In the genomic region with DNA sequence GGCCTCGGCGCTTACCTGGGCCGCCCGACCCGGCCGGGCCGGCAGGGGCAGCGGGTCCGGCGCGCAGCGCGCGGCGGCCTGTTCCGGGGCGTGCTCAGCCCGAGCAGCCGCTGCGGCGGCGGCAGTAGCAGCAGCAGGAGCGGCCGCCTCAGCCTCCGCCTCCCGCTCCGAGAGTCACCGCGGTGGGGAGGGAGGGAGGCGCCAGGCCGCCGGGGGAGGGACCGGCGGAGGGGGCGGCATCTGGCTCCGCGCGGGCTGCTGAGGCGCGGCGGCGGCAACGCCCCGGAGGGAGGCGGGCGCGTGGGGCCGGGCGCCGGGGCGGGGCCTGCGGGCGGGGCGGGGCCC, we compare ENCODE assay signal across 8 cellular contexts. TPM values are rescaled to one million over a fixed set of nuclear protein-coding genes. Genes with fewer than 3 reads are reported as not detected.
DNase-seq lines count a peak whose midpoint lies in the region; ATAC-seq, FAIRE-seq and TF ChIP-seq lines count a peak whose summit lies in the region.

A gene with protein sequence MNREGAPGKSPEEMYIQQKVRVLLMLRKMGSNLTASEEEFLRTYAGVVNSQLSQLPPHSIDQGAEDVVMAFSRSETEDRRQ (minus strand): TSS at position 190 of the 345 bp plus-strand sequence. CDS start 38,205 bp downstream, outside the sequence.

- in situ Hi-C loops in HepG2 (cut with HindIII; ENCODE audit: extremely low pct_ligation_motif_present, low pct_unique_long_range_greater_than_20kb): no loop called here

- H3K9ac ChIP-seq in HepG2 (ENCODE audit: insufficient read depth, low read depth, low read length): peak within 1 kb of the TSS; percentile 84

- peak within 1 kb of the TSS; percentile 93 for H3K4me3 Mint-ChIP-seq in MCF 10A (ENCODE audit: unreplicated experiment)

- peak; percentile 69 for ATAC-seq in GM21576 (IDR thresholded peaks at IDR 0.05; ENCODE audit: unreplicated experiment)
- peak; percentile 57 for ATAC-seq in HepG2

- H3K27ac ChIP-seq in KOPT-K1 (ENCODE audit: low read depth, low read length, poor library complexity, severe bottlenecking): peak within 1 kb of the TSS; percentile 81
- H3K27ac ChIP-seq in HepG2 (ENCODE audit: extremely low read length, insufficient read depth, low read length): peak within 1 kb of the TSS; percentile 87
- H3K27ac ChIP-seq in testis: peak within 1 kb of the TSS; percentile 90 to 93

- no peaks in the 10 kb centered on the region for H3K36me3 Mint-ChIP-seq in MCF 10A (ENCODE audit: insufficient read depth, unreplicated experiment)

- peak in 1 of 2 experiments; percentile 48; a peak in 1 of 4 replicates for TF ChIP-seq POLR2A in HepG2 (IDR thresholded peaks at IDR 0.05; ENCODE audit: insufficient read depth in 1 of 2, low read depth in 2 of 2, low read length in 2 of 2)
- TF ChIP-seq POLR2A in testis (IDR thresholded peaks at IDR 0.05): no peak

- H3K27me3 ChIP-seq in HepG2 (ENCODE audit: control insufficient read depth in 1 of 2, insufficient read depth in 2 of 2, low read length in 2 of 2): no peaks in the 10 kb centered on the region; a peak in 1 of 5 replicates
- H3K27me3 ChIP-seq in testis: no peaks in the 10 kb centered on the region

- DNase-seq in MCF 10A (ENCODE audit: unreplicated experiment) (no peak), HepG2 (ENCODE audit: low spot score) (no peak), testis (no peak), hypothalamus (lab: John Stamatoyannopoulos, UW) (no peak), NCI-H69 (lab: John Stamatoyannopoulos, UW) (no peak)

- peak within 1 kb of the TSS; percentile 79 for H2AFZ ChIP-seq in HepG2 (ENCODE audit: low read length)

- peak within 1 kb of the TSS; percentile 87 for H3K4me2 ChIP-seq in HepG2 (ENCODE audit: low read depth, low read length)

- peak within 1 kb of the TSS; percentile 99 for H3K27ac Mint-ChIP-seq in MCF 10A (ENCODE audit: low read depth, unreplicated experiment)

- TF ChIP-seq RAD21 in HepG2 (CRISPR knock-in tag; IDR thresholded peaks at IDR 0.05): no peak

- peaks cover 38% of the 10 kb centered on the region for H3K79me2 ChIP-seq in HepG2 (ENCODE audit: insufficient read depth, low read length)

- no peak for TF ChIP-seq EP300 in HepG2 (IDR thresholded peaks at IDR 0.05; ENCODE audit: low read depth in 2 of 2, low read length in 2 of 2)
- no peak for TF ChIP-seq EP300 in HepG2 (CRISPR knock-in tag; IDR thresholded peaks at IDR 0.05; ENCODE audit: borderline replicate concordance)

- no peaks in the 10 kb centered on the region for H3K9me3 ChIP-seq in KOPT-K1 (ENCODE audit: insufficient read depth, low read length, poor library complexity, severe bottlenecking)
- H3K9me3 ChIP-seq in HepG2 (ENCODE audit: low read length): no peaks in the 10 kb centered on the region
- H3K9me3 ChIP-seq in testis: no peaks in the 10 kb centered on the region

- H3K4me1 Mint-ChIP-seq in MCF 10A (ENCODE audit: insufficient read depth, unreplicated experiment): peaks cover 30% of the 10 kb centered on the region

- WGBS in HepG2 (ENCODE audit: low lambda C conversion rate): no CpG with 5 or more reads among the region's 54 CpGs
- 0% methylated on average over 10 of the region's 54 CpGs; no CpG with 5 or more reads in 1 of the 2 donors for WGBS in testis, 2 donors

- no peak for TF ChIP-seq CTCF in MCF 10A (IDR thresholded peaks at IDR 0.05; ENCODE audit: unreplicated experiment)
- TF ChIP-seq CTCF in HepG2 (CRISPR knock-in tag; IDR thresholded peaks at IDR 0.05): no peak
- TF ChIP-seq CTCF in testis (IDR thresholded peaks at IDR 0.05): no peak

- H3K36me3 ChIP-seq in KOPT-K1 (ENCODE audit: insufficient read depth, low read length) (no peaks in the 10 kb centered on the region), HepG2 (replicated peaks in 1 of 2; ENCODE audit: control insufficient read depth in 1 of 2, insufficient read depth in 2 of 2, low read length in 2 of 2) (no peaks in the 10 kb centered on the region; a peak in 1 of 5 replicates), testis (ENCODE audit: low read depth, missing control alignments) (no peaks in the 10 kb centered on the region)

- H3K4me3 ChIP-seq in GM08714 (ENCODE audit: low read length) (peak within 1 kb of the TSS; percentile 76), HepG2 (replicated peaks in 1 of 3; ENCODE audit: insufficient read depth in 1 of 3, low read depth in 2 of 3, low read length in 3 of 3) (peak within 1 kb of the TSS; percentile 78 to 98 (median 82)), testis (peak within 1 kb of the TSS; percentile 72 to 84)

- POLR2A ChIA-PET in MCF 10A (lab: Yijun Ruan, JAX): interaction anchor here (1.2 to 4.6 kb wide), 9 partner anchors 16 to 39 kb away, joined by 3 to 77 read pairs (median 15); partner anchors contain the start of genes LZIC and NMNAT1
- POLR2A ChIA-PET in HepG2 (lab: Yijun Ruan, JAX): interaction anchor here (1.0 to 1.2 kb wide), 11 partner anchors 9 to 193 kb away, joined by 3 to 22 read pairs (median 5); partner anchors contain the start of genes LZIC and NMNAT1

- CTCF ChIA-PET in MCF 10A (lab: Yijun Ruan, JAX) (interaction anchor here (1.1 kb wide), 1 partner anchor 42 kb away, joined by 4 read pairs; no protein-coding TSS in a partner anchor), HepG2 (lab: Yijun Ruan, JAX; ENCODE audit: low intra/inter-chr PET ratio, low total read pairs) (no interaction called here)

- H4K20me1 ChIP-seq in HepG2 (ENCODE audit: insufficient read depth, low read length): no peaks in the 10 kb centered on the region

- no peaks in the 10 kb centered on the region for H3K27me3 Mint-ChIP-seq in MCF 10A (ENCODE audit: insufficient read depth, unreplicated experiment)

- no peak for FAIRE-seq in HepG2 (lab: Jason Lieb, UNC)

- H3K4me1 ChIP-seq in HepG2 (ENCODE audit: insufficient read depth, low read length) (peaks cover 77% of the 10 kb centered on the region), testis (peaks cover 13% of the 10 kb centered on the region)

- no peaks in the 10 kb centered on the region for H3K9me3 Mint-ChIP-seq in MCF 10A (ENCODE audit: unreplicated experiment)

- BruUV-seq in MCF 10A (replicated peaks; lab: Mats Ljungman, UMichigan): no TSS peak
- BruUV-seq in HepG2 (replicated peaks; lab: Mats Ljungman, UMichigan): no TSS peak

- intact Hi-C loops in MCF 10A (cut with micrococcal nuclease) (loop anchor here (5.0 kb wide), 1 partner anchor 83 kb away; no protein-coding TSS in a partner anchor), HepG2 (cut with micrococcal nuclease; ENCODE audit: unreplicated experiment) (loop anchor here (1.0 kb wide), 1 partner anchor 35 kb away; no protein-coding TSS in a partner anchor), testis (cut with DNase I; ENCODE audit: low total_unique reads) (no loop called here)

TF ChIP-seq in HepG2, 621 proteins besides CTCF, POLR2A, EP300 and RAD21 (continues in another document):
- TF ChIP-seq TCF7 (IDR thresholded peaks at IDR 0.05; ENCODE audit: low read depth): no peak
- TF ChIP-seq, protein P1, sequence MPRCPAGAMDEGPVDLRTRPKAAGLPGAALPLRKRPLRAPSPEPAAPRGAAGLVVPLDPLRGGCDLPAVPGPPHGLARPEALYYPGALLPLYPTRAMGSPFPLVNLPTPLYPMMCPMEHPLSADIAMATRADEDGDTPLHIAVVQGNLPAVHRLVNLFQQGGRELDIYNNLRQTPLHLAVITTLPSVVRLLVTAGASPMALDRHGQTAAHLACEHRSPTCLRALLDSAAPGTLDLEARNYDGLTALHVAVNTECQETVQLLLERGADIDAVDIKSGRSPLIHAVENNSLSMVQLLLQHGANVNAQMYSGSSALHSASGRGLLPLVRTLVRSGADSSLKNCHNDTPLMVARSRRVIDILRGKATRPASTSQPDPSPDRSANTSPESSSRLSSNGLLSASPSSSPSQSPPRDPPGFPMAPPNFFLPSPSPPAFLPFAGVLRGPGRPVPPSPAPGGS (CRISPR knock-in tag; IDR thresholded peaks at IDR 0.05): no peak
- no peak for TF ChIP-seq NCOR1 (IDR thresholded peaks at IDR 0.05; ENCODE audit: borderline replicate concordance, low read length)
- no peak for TF ChIP-seq RBAK (CRISPR knock-in tag; IDR thresholded peaks at IDR 0.05)
- no peak for TF ChIP-seq ATRX (CRISPR knock-in tag; IDR thresholded peaks at IDR 0.05; ENCODE audit: borderline replicate concordance)
- no peak for TF ChIP-seq ATF1 (CRISPR knock-in tag; IDR thresholded peaks at IDR 0.05)

RNA-seq across cellular contexts. Expression of the gene that starts here (rescaled TPM):
- total RNA-seq in MCF 10A (2022): 31.3 and 31.4 TPM in 2 replicates
- 67.0 and 71.7 TPM in 2 replicates for total RNA-seq in HepG2 (2016; rRNA removed; fragmentation: Illumina TruSeq; extraction: Trizol)
- total RNA-seq in HepG2 (2016; cell fraction: cytosol; rRNA removed; fragmentation: Illumina TruSeq; extraction: Trizol; ENCODE audit: low read depth): 112 and 131 TPM in 2 replicates
- total RNA-seq in HepG2 (2016; cell fraction: insoluble cytoplasmic fraction; rRNA removed; fragmentation: Illumina TruSeq; extraction: Trizol): 54.5 and 70.6 TPM in 2 replicates
- 130 and 149 TPM in 2 replicates for total RNA-seq in HepG2 (2016; cell fraction: membrane; rRNA removed; fragmentation: Illumina TruSeq; extraction: Trizol)
- 21.2 and 22.7 TPM in 2 replicates for total RNA-seq in HepG2 (2016; cell fraction: nucleus; rRNA removed; fragmentation: Illumina TruSeq; extraction: Trizol)
- polyA plus RNA-seq in HepG2 (2011; rRNA removed): 83.0 and 83.1 TPM in 2 replicates
- 57.2 and 76.8 TPM in 2 replicates for polyA plus RNA-seq in HepG2 (2011; cell fraction: cytosol; rRNA removed)
- polyA plus RNA-seq in HepG2 (2011; cell fraction: nucleus; rRNA removed): 32.2 and 32.4 TPM in 2 replicates
- 26.8 and 39.9 TPM in 2 replicates for polyA plus RNA-seq in HepG2 (2012)
- 182 and 242 TPM in 2 replicates for polyA plus RNA-seq in HepG2 (2016; cell fraction: cytosol; fragmentation: Illumina TruSeq; extraction: Trizol; ENCODE audit: low read depth)
- polyA plus RNA-seq in HepG2 (2016; cell fraction: insoluble cytoplasmic fraction; fragmentation: Illumina TruSeq; extraction: Trizol; ENCODE audit: low read depth): 74.3 and 84.9 TPM in 2 replicates
- 169 and 203 TPM in 2 replicates for polyA plus RNA-seq in HepG2 (2016; cell fraction: membrane; fragmentation: Illumina TruSeq; extraction: Trizol; ENCODE audit: low read depth)
- polyA plus RNA-seq in HepG2 (2016; cell fraction: nucleus; fragmentation: Illumina TruSeq; extraction: Trizol; ENCODE audit: insufficient read depth, low read depth): 49.9 and 56.8 TPM in 2 replicates
- polyA minus RNA-seq in HepG2 (2011; rRNA and poly(A)+ RNA removed; ENCODE audit: low replicate concordance): 5.8 and 84.0 TPM in 2 replicates
- 49.7 and 52.8 TPM in 2 replicates for polyA minus RNA-seq in HepG2 (2011; cell fraction: cytosol; rRNA and poly(A)+ RNA removed)
- 11.7 and 12.0 TPM in 2 replicates for polyA minus RNA-seq in HepG2 (2011; cell fraction: nucleus; rRNA and poly(A)+ RNA removed)
- total RNA-seq in testis: 10 to 100 TPM; 45.3 to 48.1 TPM
- polyA plus RNA-seq in testis (ENCODE audit: insufficient read depth, low read depth, low replicate concordance): 60.8 TPM
